1 cellular context compared by ENCODE assay signal in the genomic region with DNA sequence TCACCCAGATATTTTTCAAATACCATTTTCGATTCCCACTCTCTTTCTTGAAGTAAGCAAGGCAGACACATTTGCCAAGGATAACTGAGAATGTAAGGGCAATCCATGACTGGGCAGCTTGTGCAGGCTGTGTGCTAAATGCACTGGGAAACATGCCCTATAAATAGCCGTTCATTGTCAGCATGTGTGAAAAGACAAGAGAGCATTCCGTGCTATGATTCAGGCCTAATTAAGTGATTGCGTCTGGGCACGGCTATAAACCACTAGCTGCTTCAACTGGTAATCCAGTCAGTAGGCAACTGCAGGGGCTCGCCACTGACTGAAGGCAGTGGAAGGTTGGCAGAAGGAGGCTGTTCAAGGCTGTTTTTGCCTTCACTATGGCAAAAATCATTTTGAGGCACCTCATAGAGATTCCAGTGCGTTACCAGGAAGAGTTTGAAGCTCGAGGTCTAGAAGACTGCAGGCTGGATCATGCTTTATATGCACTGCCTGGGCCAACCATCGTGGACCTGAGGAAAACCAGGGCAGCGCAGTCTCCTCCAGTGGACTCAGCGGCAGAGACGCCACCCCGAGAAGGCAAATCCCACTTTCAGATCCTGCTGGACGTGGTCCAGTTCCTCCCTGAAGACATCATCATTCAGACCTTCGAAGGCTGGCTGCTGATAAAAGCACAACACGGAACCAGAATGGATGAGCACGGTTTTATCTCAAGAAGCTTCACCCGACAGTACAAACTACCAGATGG.
TF ChIP-seq lines count a peak whose summit lies in the region.

A gene with protein sequence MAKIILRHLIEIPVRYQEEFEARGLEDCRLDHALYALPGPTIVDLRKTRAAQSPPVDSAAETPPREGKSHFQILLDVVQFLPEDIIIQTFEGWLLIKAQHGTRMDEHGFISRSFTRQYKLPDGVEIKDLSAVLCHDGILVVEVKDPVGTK (plus strand): TSS at position 287 of the 745 bp plus-strand sequence. CDS start 91 bp downstream, at position 378.

TF ChIP-seq in SK-N-SH, 30 proteins besides CTCF, POLR2A, EP300 and RAD21 (continued from another document):
- TF ChIP-seq, protein P1, sequence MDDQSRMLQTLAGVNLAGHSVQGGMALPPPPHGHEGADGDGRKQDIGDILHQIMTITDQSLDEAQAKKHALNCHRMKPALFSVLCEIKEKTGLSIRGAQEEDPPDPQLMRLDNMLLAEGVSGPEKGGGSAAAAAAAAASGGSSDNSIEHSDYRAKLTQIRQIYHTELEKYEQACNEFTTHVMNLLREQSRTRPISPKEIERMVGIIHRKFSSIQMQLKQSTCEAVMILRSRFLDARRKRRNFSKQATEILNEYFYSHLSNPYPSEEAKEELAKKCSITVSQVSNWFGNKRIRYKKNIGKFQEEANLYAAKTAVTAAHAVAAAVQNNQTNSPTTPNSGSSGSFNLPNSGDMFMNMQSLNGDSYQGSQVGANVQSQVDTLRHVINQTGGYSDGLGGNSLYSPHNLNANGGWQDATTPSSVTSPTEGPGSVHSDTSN (IDR thresholded peaks at IDR 0.05), result peak; percentile 51; the same call in 1 of the 2 replicates
